Comparison of ENCODE assay signal across 17 cellular contexts in the genomic region with DNA sequence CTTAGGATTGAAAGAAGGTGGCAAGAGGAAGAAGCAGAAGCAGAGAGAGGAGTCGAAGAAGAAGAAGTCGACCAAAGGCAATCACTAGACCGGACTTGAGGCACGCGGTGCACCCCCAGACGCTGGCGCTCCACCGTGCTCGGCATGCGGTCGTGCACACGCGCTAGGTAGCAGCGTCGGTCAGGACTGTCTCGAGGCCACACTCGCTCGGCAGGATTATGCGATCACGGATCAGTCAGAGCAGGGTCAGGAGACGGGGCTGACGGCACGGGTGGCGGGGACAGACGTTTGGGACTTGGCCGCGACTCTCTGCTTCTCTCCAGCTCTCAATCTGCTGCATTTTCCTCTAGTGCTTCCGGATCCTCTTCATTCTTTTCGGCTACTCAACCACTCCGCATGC.
"Had no signal": no experiment of that assay in that cellular context is flagged by ENCODE, and none has a peak within 500 bp of the region (broad histone marks: within the 10 kb centered on the region; RNA-seq: fewer than 3 reads in every experiment).

No MANE protein-coding gene starts in this region.

- H3K27ac Mint-ChIP-seq: naive thymus-derived CD8-positive, alpha-beta T cell; stimulated activated naive CD8-positive, alpha-beta T cell treated with anti-CD3 and anti-CD28 coated beads, Interleukin-15, Interleukin-2, amounts not matched to agents 100 ng/mL and 50 ng/mL, for 24 hours had no signal

- H3K9me3 Mint-ChIP-seq: naive thymus-derived CD8-positive, alpha-beta T cell; stimulated activated naive B cell treated with anti-CD40 and anti-IgM and Interleukin-4, amounts not matched to agents 10 μg/mL and 1 μg/mL and 100 μg/mL, for 72 hours; stimulated activated naive CD8-positive, alpha-beta T cell treated with anti-CD3 and anti-CD28 coated beads, Interleukin-15, Interleukin-2, amounts not matched to agents 100 ng/mL and 50 ng/mL, for 24 hours had no signal

- H3K27me3 Mint-ChIP-seq: stimulated activated naive B cell treated with anti-CD40 and anti-IgM and Interleukin-4, amounts not matched to agents 10 μg/mL and 1 μg/mL and 100 μg/mL, for 72 hours; stimulated activated naive CD8-positive, alpha-beta T cell treated with anti-CD3 and anti-CD28 coated beads, Interleukin-15, Interleukin-2, amounts not matched to agents 100 ng/mL and 50 ng/mL, for 24 hours had no signal

- ATAC-seq: left ventricle myocardium superior; lower lobe of right lung; naive thymus-derived CD8-positive, alpha-beta T cell; right lobe of liver; stimulated activated naive B cell treated with anti-CD40 and anti-IgM and Interleukin-4, amounts not matched to agents 10 μg/mL and 1 μg/mL and 100 μg/mL, for 72 hours had no signal

- H3K4me3 Mint-ChIP-seq: naive thymus-derived CD8-positive, alpha-beta T cell; stimulated activated naive B cell treated with anti-CD40 and anti-IgM and Interleukin-4, amounts not matched to agents 10 μg/mL and 1 μg/mL and 100 μg/mL, for 72 hours; stimulated activated naive CD8-positive, alpha-beta T cell treated with anti-CD3 and anti-CD28 coated beads, Interleukin-15, Interleukin-2, amounts not matched to agents 100 ng/mL and 50 ng/mL, for 24 hours had no signal

- H3K4me3 ChIP-seq: coronary artery, lower lobe of right lung, ovary, right lobe of liver, thoracic aorta had no signal

- H3K36me3 ChIP-seq: ovary had no signal

- H3K4me1 ChIP-seq: lower lobe of right lung, right lobe of liver had no signal

- DNase-seq: dermis blood vessel endothelial cell; effector memory CD4-positive, alpha-beta T cell; head of caudate nucleus; left ventricle myocardium superior; lower lobe of right lung; naive thymus-derived CD8-positive, alpha-beta T cell; ovary; posterior cingulate gyrus; retina; right lobe of liver; small intestine; stimulated activated CD4-positive, alpha-beta T cell treated with anti-CD3 and anti-CD28 coated beads, Interleukin-15, amount 100 ng/mL, for 24 hours; stimulated activated CD4-positive, alpha-beta T cell treated with anti-CD3 and anti-CD28 coated beads, Interleukin-2, amount 100 ng/mL, for 48 hours; stimulated activated naive B cell treated with anti-CD40 and anti-IgM and Interleukin-4, amounts not matched to agents 10 μg/mL and 1 μg/mL and 100 μg/mL, for 72 hours had no signal

- H3K9me3 ChIP-seq: lower lobe of right lung, ovary, right lobe of liver, thoracic aorta had no signal

- H3K27me3 ChIP-seq: ovary, right lobe of liver had no signal

- H3K27ac ChIP-seq: coronary artery, lower lobe of right lung, ovary, right lobe of liver, thoracic aorta had no signal
